ENCODE assay signal across 1 cellular context in genomic region chr2:31141513-31141912, GRCh38.
TF ChIP-seq lines count a peak whose summit lies in the region.

No MANE protein-coding gene starts in this region.

TF ChIP-seq in neural cell, 6 proteins besides CTCF, POLR2A, EP300 and RAD21 (continued from another document):
- no peak for TF ChIP-seq POLR2AphosphoS5 (IDR thresholded peaks at IDR 0.05)
TF ChIP-seq in neural cell: peak in this region for 0.
